ENCODE assay signal across 5 cellular contexts in genomic region chr3:96354106-96354505, GRCh38.
"Had no signal": no experiment of that assay in that cellular context is flagged by ENCODE, and none has a peak within 500 bp of the region (broad histone marks: within the 10 kb centered on the region; RNA-seq: fewer than 3 reads in every experiment).

No MANE protein-coding gene starts in this region.

- H3K27me3 Mint-ChIP-seq: IgD-negative memory B cell had no signal

- H3K27ac ChIP-seq: HL-60 had no signal

- H3K4me3 Mint-ChIP-seq: GM23338, H9, IgD-negative memory B cell had no signal

- DNase-seq: H9 had no signal

- H3K36me3 Mint-ChIP-seq: IgD-negative memory B cell had no signal

- H3K4me1 Mint-ChIP-seq: GM23338, H9, IgD-negative memory B cell had no signal

- H3K4me3 ChIP-seq: GM23338 had no signal

- ATAC-seq: GM23338, HepG2 had no signal

- H3K27ac Mint-ChIP-seq: GM23338, H9, IgD-negative memory B cell had no signal
